ENCODE assay signal across 1 cellular context in the genomic region with DNA sequence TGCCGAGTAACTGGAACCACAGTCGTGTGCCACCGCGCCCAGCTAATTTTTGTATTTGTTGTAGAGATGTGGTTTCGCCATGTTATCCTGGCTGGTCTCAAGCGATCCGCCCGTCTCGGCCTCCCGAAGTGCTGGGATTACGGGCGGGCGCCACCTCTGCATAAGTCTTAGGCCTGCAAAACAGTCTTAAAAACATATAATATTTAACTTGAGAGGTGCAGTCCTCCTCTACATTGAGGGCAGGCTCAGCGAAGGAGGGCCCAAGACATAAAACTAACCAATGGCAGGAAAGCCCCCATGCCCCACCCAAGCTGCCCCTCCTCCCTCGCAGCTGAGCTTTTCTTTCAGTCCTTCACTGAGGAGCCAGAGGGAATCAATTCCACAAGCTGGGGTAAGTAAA.
TF ChIP-seq lines count a peak whose summit lies in the region.

A gene with protein sequence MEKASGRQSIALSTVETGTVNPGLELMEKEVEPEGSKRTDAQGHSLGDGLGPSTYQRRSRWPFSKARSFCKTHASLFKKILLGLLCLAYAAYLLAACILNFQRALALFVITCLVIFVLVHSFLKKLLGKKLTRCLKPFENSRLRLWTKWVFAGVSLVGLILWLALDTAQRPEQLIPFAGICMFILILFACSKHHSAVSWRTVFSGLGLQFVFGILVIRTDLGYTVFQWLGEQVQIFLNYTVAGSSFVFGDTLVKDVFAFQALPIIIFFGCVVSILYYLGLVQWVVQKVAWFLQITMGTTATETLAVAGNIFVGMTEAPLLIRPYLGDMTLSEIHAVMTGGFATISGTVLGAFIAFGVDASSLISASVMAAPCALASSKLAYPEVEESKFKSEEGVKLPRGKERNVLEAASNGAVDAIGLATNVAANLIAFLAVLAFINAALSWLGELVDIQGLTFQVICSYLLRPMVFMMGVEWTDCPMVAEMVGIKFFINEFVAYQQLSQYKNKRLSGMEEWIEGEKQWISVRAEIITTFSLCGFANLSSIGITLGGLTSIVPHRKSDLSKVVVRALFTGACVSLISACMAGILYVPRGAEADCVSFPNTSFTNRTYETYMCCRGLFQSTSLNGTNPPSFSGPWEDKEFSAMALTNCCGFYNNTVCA (plus strand): TSS at position 347 of the 400 bp plus-strand sequence. CDS start 982 bp downstream, outside the sequence.

TF ChIP-seq in H1, 55 proteins besides CTCF, POLR2A, EP300 and RAD21:
- no peak for TF ChIP-seq JUN (IDR thresholded peaks at IDR 0.05; ENCODE audit: low read depth, low read length)
- TF ChIP-seq EGR1 (IDR thresholded peaks at IDR 0.05; ENCODE audit: borderline replicate concordance, low read depth, low read length), result no peak
- TF ChIP-seq RXRA (IDR thresholded peaks at IDR 0.05; ENCODE audit: insufficient read depth, low read depth, low read length), result no peak
- no peak for TF ChIP-seq YY1 (IDR thresholded peaks at IDR 0.05; ENCODE audit: low read depth, low read length)
- no peak for TF ChIP-seq SIX5 (IDR thresholded peaks at IDR 0.05; ENCODE audit: low read depth, low read length)
- no peak for TF ChIP-seq TEAD4 (IDR thresholded peaks at IDR 0.05; ENCODE audit: low read depth, low read length)
- TF ChIP-seq, protein P1, sequence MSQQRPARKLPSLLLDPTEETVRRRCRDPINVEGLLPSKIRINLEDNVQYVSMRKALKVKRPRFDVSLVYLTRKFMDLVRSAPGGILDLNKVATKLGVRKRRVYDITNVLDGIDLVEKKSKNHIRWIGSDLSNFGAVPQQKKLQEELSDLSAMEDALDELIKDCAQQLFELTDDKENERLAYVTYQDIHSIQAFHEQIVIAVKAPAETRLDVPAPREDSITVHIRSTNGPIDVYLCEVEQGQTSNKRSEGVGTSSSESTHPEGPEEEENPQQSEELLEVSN (IDR thresholded peaks at IDR 0.05), result no peak
- no peak for TF ChIP-seq CHD1 (IDR thresholded peaks at IDR 0.05; ENCODE audit: low read depth, low read length)
- no peak for TF ChIP-seq POU5F1 (IDR thresholded peaks at IDR 0.05; ENCODE audit: low read depth, low read length)
- no peak for TF ChIP-seq NANOG (IDR thresholded peaks at IDR 0.05; ENCODE audit: insufficient read depth, low read depth, low read length, poor library complexity, severe bottlenecking)
- TF ChIP-seq HDAC6 (IDR thresholded peaks at IDR 0.05; ENCODE audit: low read depth, low read length), result no peak
